16 cellular contexts compared by ENCODE assay signal in the genomic region with DNA sequence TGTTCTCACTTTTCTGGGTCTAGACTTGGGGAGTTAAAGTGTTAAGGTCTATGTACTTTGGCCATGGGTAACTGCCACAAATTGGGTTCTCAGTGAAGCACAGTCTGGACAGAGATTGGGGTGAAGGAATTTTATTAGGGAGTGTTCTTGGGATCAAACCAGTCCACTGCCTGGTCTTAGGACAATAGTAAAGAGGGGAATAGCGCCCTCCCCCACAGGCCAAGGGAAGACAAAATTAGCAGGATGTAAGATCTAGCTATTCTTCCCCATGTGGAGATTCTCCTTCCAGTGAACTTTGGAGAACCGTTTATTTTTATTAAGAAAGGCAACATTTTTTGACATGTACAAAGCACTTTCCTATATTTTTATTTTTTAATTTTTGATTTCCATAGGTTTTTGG. TPM values are rescaled to one million over a fixed set of nuclear protein-coding genes. Genes with fewer than 3 reads are reported as not detected.
DNase-seq lines count a peak whose midpoint lies in the region; ATAC-seq, FAIRE-seq and TF ChIP-seq lines count a peak whose summit lies in the region.
"Had no signal": no experiment of that assay in that cellular context is flagged by ENCODE, and none has a peak within 500 bp of the region (broad histone marks: within the 10 kb centered on the region; RNA-seq: fewer than 3 reads in every experiment).

No MANE protein-coding gene starts in this region.

- peak overlapping the region; percentile 66 for H3K4me2 ChIP-seq in Karpas-422 (ENCODE audit: low read depth, low read length, poor library complexity, severe bottlenecking)
- no peak overlapping the region for H3K4me2 ChIP-seq in K562 (ENCODE audit: insufficient read depth, low read length)
- H3K4me2 ChIP-seq: BLaER1 treated with 17β-estradiol and CSF1 and Interleukin-3, amounts not matched to agents 10 nM and 100 nM had no signal

- peak overlapping the region; percentile 32; the same call in 1 of the 2 replicates for H3K9ac ChIP-seq in Karpas-422 (ENCODE audit: low read length)
- no peak overlapping the region for H3K9ac ChIP-seq in K562 (ENCODE audit: insufficient read depth in 1 of 2, low read depth in 2 of 2, low read length in 2 of 2)
- H3K9ac ChIP-seq: BLaER1 treated with 17β-estradiol and CSF1 and Interleukin-3, amounts not matched to agents 10 nM and 100 nM had no signal

- POLR2A ChIA-PET in K562 (lab: Yijun Ruan, JAX), result interaction anchor here (0.7 to 1.2 kb wide), 2 partner anchors 10 to 476 kb away, joined by 4 read pairs; no protein-coding TSS in a partner anchor

- no peaks in the 10 kb centered on the region for H3K9me1 ChIP-seq in K562 (ENCODE audit: control insufficient read depth, insufficient read depth, low read length)

- TF ChIP-seq CTCF in K562 (IDR thresholded peaks at IDR 0.05 in 2 of 3, conservative IDR thresholded peaks at IDR 0.05 in 1 of 3; ENCODE audit: insufficient read depth in 2 of 3, low read depth in 1 of 3, low read length in 3 of 3) (peak in 2 of 3 experiments; percentile 1 to 5; a peak in 1 of 6 replicates), thyroid gland (IDR thresholded peaks at IDR 0.05) (no peak)

- H3K9me2 ChIP-seq in Karpas-422 (replicated peaks; ENCODE audit: insufficient read depth, low read length), result no peaks in the 10 kb centered on the region

- no peaks in the 10 kb centered on the region for H4K20me1 ChIP-seq in Karpas-422 (ENCODE audit: insufficient read depth, low read depth, low read length)
- H4K20me1 ChIP-seq in K562 (replicated peaks; ENCODE audit: control insufficient read depth, insufficient read depth, low read length), result no peaks in the 10 kb centered on the region

- H3K27ac ChIP-seq in Karpas-422 (ENCODE audit: low read length), result 0 out of 2 replicates have a peak overlapping the region, but pooled peaks have one; percentile 31
- H3K27ac ChIP-seq in K562 (ENCODE audit: extremely low read depth, low read depth, low read length), result no peak overlapping the region
- peak overlapping the region; percentile 65 to 84 (median 66) for H3K27ac ChIP-seq in thyroid gland
- H3K27ac ChIP-seq: BLaER1 treated with 17β-estradiol and CSF1 and Interleukin-3, amounts not matched to agents 10 nM and 100 nM had no signal

- in situ Hi-C loops in K562 (cut with MboI), result no loop called here

- CTCF ChIA-PET in K562 (lab: Yijun Ruan, JAX; ENCODE audit: low intra/inter-chr PET ratio), result no interaction called here

- H2AFZ ChIP-seq in Karpas-422 (ENCODE audit: low read length), result no peak overlapping the region
- H2AFZ ChIP-seq in K562 (ENCODE audit: low read depth, low read length), result no peak overlapping the region

- TF ChIP-seq RAD21 in K562 (CRISPR knock-in tag; conservative IDR thresholded peaks at IDR 0.05 in 1 of 2, IDR thresholded peaks at IDR 0.05 in 1 of 2), result no peak

- no TSS peak for BruUV-seq in K562 (replicated peaks; lab: Mats Ljungman, UMichigan)

- no peak for TF ChIP-seq EP300 in K562 (IDR thresholded peaks at IDR 0.05; ENCODE audit: low read length)

- H3K27me3 ChIP-seq in Karpas-422 (ENCODE audit: low read length), result no peaks in the 10 kb centered on the region
- no peaks in the 10 kb centered on the region for H3K27me3 ChIP-seq in K562 (ENCODE audit: control insufficient read depth in 2 of 2, insufficient read depth in 2 of 2, low read length in 2 of 2)
- H3K27me3 ChIP-seq in thyroid gland, result no peaks in the 10 kb centered on the region
- H3K27me3 ChIP-seq: BLaER1 treated with 17β-estradiol and CSF1 and Interleukin-3, amounts not matched to agents 10 nM and 100 nM had no signal

- H3K9me3 ChIP-seq in Karpas-422 (ENCODE audit: low read length) (no peaks in the 10 kb centered on the region), K562 (replicated peaks; ENCODE audit: control insufficient read depth, insufficient read depth, low read depth, low read length) (no peaks in the 10 kb centered on the region), thyroid gland (no peaks in the 10 kb centered on the region)

- peak; percentile 78 for FAIRE-seq in GM12891 (lab: Jason Lieb, UNC)
- no peak for FAIRE-seq in K562 (lab: Jason Lieb, UNC)
- FAIRE-seq: HTR-8/SVneo had no signal

- H3K79me2 ChIP-seq in Karpas-422 (ENCODE audit: low read length) (peaks cover 97% of the 10 kb centered on the region), K562 (ENCODE audit: control insufficient read depth, insufficient read depth, low read length) (no peaks in the 10 kb centered on the region)

- peaks cover 24% of the 10 kb centered on the region for H3K36me3 ChIP-seq in Karpas-422 (ENCODE audit: insufficient read depth, low read length)
- no peaks in the 10 kb centered on the region for H3K36me3 ChIP-seq in K562 (ENCODE audit: control insufficient read depth, insufficient read depth, low read length)
- no peaks in the 10 kb centered on the region for H3K36me3 ChIP-seq in thyroid gland

- H3K4me3 ChIP-seq in Karpas-422 (ENCODE audit: low read length) (no peak overlapping the region; the same call in 1 of the 2 replicates), K562 (no peak overlapping the region), thyroid gland (replicated peaks in 1 of 3) (no peak overlapping the region)
- H3K4me3 ChIP-seq: BLaER1 treated with 17β-estradiol and CSF1 and Interleukin-3, amounts not matched to agents 10 nM and 100 nM had no signal

- TF ChIP-seq POLR2A in GM12891 (IDR thresholded peaks at IDR 0.05; ENCODE audit: low read depth, low read length), result no peak
- no peak for TF ChIP-seq POLR2A in K562 (conservative IDR thresholded peaks at IDR 0.05)
- no peak for TF ChIP-seq POLR2A in thyroid gland (IDR thresholded peaks at IDR 0.05)

- peaks cover 49% of the 10 kb centered on the region for H3K4me1 ChIP-seq in Karpas-422 (ENCODE audit: low read length)
- no peaks in the 10 kb centered on the region for H3K4me1 ChIP-seq in K562 (replicated peaks in 1 of 2; ENCODE audit: control insufficient read depth in 2 of 2, insufficient read depth in 2 of 2, low read length in 2 of 2)
- H3K4me1 ChIP-seq in thyroid gland, result peaks cover 32 to 37% of the 10 kb centered on the region in 2 donors

- 17% methylated on average over 2 of the region's 2 CpGs for WGBS in K562 (ENCODE audit: insufficient coverage, low coverage, missing lambda C conversion rate)
- 71 to 76% methylated on average over 2 of the region's 2 CpGs for WGBS in thyroid gland, 2 donors

- DNase-seq in GM12891 (ENCODE audit: insufficient read length, low spot score) (no peak), Karpas-422 (peak; percentile 58), K562 (ENCODE audit: extremely low read depth in 1 of 4, low spot score in 3 of 4) (no peak), thyroid gland (no peak), NOMO-1 treated with dmso at 0.1 percent for 144 hours (lab: John Stamatoyannopoulos, UW; ENCODE audit: unreplicated experiment) (no peak)
- no peak for DNase-seq in stimulated activated CD4-positive, alpha-beta T cell treated with anti-CD3 and anti-CD28 coated beads, Interleukin-4, amount 100 ng/mL, for 1 hour
- no peak for DNase-seq in central memory CD4-positive, alpha-beta T cell
- DNase-seq: CD8-positive, alpha-beta memory T cell; DMS79; NCI-H1105; NCI-H2081 treated with DMSO at 0.1 percent for 48 hours; NCI-H446 treated with DMSO at 0.1 percent for 48 hours; NCI-H69; T-helper 1 cell had no signal

- 0 out of 3 replicates have a peak, but pooled peaks have one; percentile 29 for ATAC-seq in K562

- intact Hi-C loops in K562 (cut with micrococcal nuclease), result no loop called here
- intact Hi-C loops in thyroid gland (cut with DNase I), result no loop called here

TF ChIP-seq in GM12891, 5 proteins besides CTCF, POLR2A, EP300 and RAD21:
- TF ChIP-seq TAF1 (IDR thresholded peaks at IDR 0.05; ENCODE audit: low read depth, low read length), result no peak
- TF ChIP-seq POU2F2 (IDR thresholded peaks at IDR 0.05; ENCODE audit: low read depth, low read length), result no peak
- TF ChIP-seq POLR2AphosphoS5 (IDR thresholded peaks at IDR 0.05; ENCODE audit: low read depth, low read length), result no peak
- no peak for TF ChIP-seq SPI1 (IDR thresholded peaks at IDR 0.05; ENCODE audit: low read depth, low read length)
- TF ChIP-seq PAX5 (IDR thresholded peaks at IDR 0.05; ENCODE audit: insufficient read depth, low read length, severe bottlenecking), result no peak

TF ChIP-seq in K562, 482 proteins besides CTCF, POLR2A, EP300 and RAD21 (continues in another document):
- TF ChIP-seq KHSRP (IDR thresholded peaks at IDR 0.05), result no peak
- no peak for TF ChIP-seq LEF1 (IDR thresholded peaks at IDR 0.05)
- TF ChIP-seq, protein P1, sequence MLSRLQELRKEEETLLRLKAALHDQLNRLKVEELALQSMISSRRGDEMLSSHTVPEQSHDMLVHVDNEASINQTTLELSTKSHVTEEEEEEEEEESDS (CRISPR knock-in tag; IDR thresholded peaks at IDR 0.05), result no peak
- TF ChIP-seq ZNF584 (CRISPR knock-in tag; IDR thresholded peaks at IDR 0.05; ENCODE audit: low read depth), result no peak

RNA-seq across cellular contexts. Expression of a gene that starts 18.4 kb away (rescaled TPM):
- 13.3 TPM for polyA plus RNA-seq in GM12891 (2012; ENCODE audit: low read depth, missing spikeins)
- 85.4 and 86.8 TPM in 2 replicates for total RNA-seq in Karpas-422 (2014; rRNA removed; shearing (Covaris generic); ENCODE audit: low replicate concordance)
- total RNA-seq in K562 (2011; cell fraction: chromatin; rRNA removed; ENCODE audit: low replicate concordance), result 52.2 and 109 TPM in 2 replicates
- 26.7 and 28.7 TPM in 2 replicates for total RNA-seq in K562 (2011; cell fraction: nucleolus; rRNA removed)
- total RNA-seq in K562 (2011; cell fraction: nucleoplasm; rRNA removed), result 44.5 and 49.4 TPM in 2 replicates
- 13.0 and 14.7 TPM in 2 replicates for total RNA-seq in K562 (2014; rRNA removed)
- total RNA-seq in K562 (2014; rRNA removed; fragmentation: Illumina TruSeq; extraction: Trizol), result 16.6 and 18.8 TPM in 2 replicates
- total RNA-seq in K562 (2015; rRNA removed; fragmentation: Illumina TruSeq; extraction: Trizol), result 16.9 and 17.0 TPM in 2 replicates
- 14.0 and 16.9 TPM in 2 replicates for total RNA-seq in K562 (2021)
- 25.8 TPM in 2 replicates for polyA plus RNA-seq in K562 (2011; rRNA removed)
- 11.2 and 19.1 TPM in 2 replicates for polyA plus RNA-seq in K562 (2011; cell fraction: cytosol; rRNA removed)
- polyA plus RNA-seq in K562 (2011; cell fraction: nucleus; rRNA removed), result 58.8 and 71.9 TPM in 2 replicates
- polyA plus RNA-seq in K562 (2012), result 8.3 and 8.5 TPM in 2 replicates
- polyA plus RNA-seq in K562 (2014; fragmentation: Illumina TruSeq; extraction: Trizol), result 13.5 and 15.0 TPM in 2 replicates
- 1 to 10 TPM; 3.2 to 4.2 TPM for polyA plus RNA-seq in K562 (2014; fragmentation: Nextera tagmentation; extraction: Ambion mirVana)
- polyA plus RNA-seq in K562 (2014; rRNA removed), result 10.9 and 14.1 TPM in 2 replicates
- polyA minus RNA-seq in K562 (2011; rRNA and poly(A)+ RNA removed), result 62.1 and 64.1 TPM in 2 replicates
- polyA minus RNA-seq in K562 (2011; cell fraction: cytosol; rRNA and poly(A)+ RNA removed), result 17.9 and 20.6 TPM in 2 replicates
- 53.4 and 84.0 TPM in 2 replicates for polyA minus RNA-seq in K562 (2011; cell fraction: nucleus; rRNA and poly(A)+ RNA removed)
- total RNA-seq in thyroid gland, result 10 to 100 TPM; 42.7 to 56.1 (median 44.9) TPM

Comparison
In these comparisons a context has a peak if more than half of its experiments do, and no peak if none do; other contexts are left out.
1. CTCF ChIP-seq: peak in K562 (2 of 3); none in thyroid gland (0 of 6).